In the genomic region with DNA sequence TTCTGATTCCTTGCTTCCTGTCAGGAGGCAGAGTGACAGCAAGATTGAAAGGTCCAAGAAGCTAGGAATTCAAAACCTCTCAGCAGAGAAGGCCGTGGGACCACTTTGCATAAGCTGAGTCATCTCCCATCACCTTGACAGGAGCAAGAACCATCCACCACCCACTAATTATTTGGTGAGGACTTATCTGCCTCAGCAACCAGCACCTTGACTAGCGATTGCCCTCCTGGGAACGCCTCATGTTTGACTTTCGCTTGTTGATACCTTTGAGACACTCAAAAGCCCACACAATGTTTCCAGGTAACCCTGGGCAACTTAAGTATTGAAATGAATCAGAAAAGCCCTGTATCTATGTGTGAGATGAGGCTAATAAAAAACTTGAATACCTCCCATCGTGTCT, we compare ENCODE assay signal across 1 cellular context.
TF ChIP-seq lines count a peak whose summit lies in the region.

No MANE protein-coding gene starts in this region.

TF ChIP-seq in HepG2, 621 proteins besides CTCF, POLR2A, EP300 and RAD21 (continued from another document):
- TF ChIP-seq, protein P1, sequence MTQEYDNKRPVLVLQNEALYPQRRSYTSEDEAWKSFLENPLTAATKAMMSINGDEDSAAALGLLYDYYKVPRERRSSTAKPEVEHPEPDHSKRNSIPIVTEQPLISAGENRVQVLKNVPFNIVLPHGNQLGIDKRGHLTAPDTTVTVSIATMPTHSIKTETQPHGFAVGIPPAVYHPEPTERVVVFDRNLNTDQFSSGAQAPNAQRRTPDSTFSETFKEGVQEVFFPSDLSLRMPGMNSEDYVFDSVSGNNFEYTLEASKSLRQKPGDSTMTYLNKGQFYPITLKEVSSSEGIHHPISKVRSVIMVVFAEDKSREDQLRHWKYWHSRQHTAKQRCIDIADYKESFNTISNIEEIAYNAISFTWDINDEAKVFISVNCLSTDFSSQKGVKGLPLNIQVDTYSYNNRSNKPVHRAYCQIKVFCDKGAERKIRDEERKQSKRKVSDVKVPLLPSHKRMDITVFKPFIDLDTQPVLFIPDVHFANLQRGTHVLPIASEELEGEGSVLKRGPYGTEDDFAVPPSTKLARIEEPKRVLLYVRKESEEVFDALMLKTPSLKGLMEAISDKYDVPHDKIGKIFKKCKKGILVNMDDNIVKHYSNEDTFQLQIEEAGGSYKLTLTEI (CRISPR knock-in tag; conservative IDR thresholded peaks at IDR 0.05) = no peak
- TF ChIP-seq ATF7 (IDR thresholded peaks at IDR 0.05) (no peak), ATF7 (CRISPR knock-in tag; IDR thresholded peaks at IDR 0.05) (no peak), TRIM24 (CRISPR knock-in tag; IDR thresholded peaks at IDR 0.05) (no peak)
